19 cellular contexts compared by ENCODE assay signal in genomic region chr19:55083004-55083850, GRCh38. TPM values are rescaled to one million over a fixed set of nuclear protein-coding genes. Genes with fewer than 3 reads are reported as not detected.
DNase-seq lines count a peak whose midpoint lies in the region; ATAC-seq, FAIRE-seq and TF ChIP-seq lines count a peak whose summit lies in the region.
"Had no signal": no experiment of that assay in that cellular context is flagged by ENCODE, and none has a peak within 500 bp of the region (broad histone marks: within the 10 kb centered on the region; RNA-seq: fewer than 3 reads in every experiment).

No MANE protein-coding gene starts in this region.

- no peak overlapping the region for H2AFZ ChIP-seq in HepG2 (ENCODE audit: low read length)

- WGBS in HepG2 (ENCODE audit: low lambda C conversion rate): 62% methylated on average over 18 of the region's 42 CpGs

- H3K9me3 ChIP-seq in HepG2 (ENCODE audit: low read length): no peaks in the 10 kb centered on the region
- H3K9me3 ChIP-seq: lower lobe of right lung, sigmoid colon had no signal

- H3K36me3 Mint-ChIP-seq in activated naive CD4-positive, alpha-beta T cell treated with anti-CD3 and anti-CD28 coated beads, Interleukin-2, amount 10 ng/mL, durations not matched to agents 7 days and 5 days: peaks cover 18% of the 10 kb centered on the region
- H3K36me3 Mint-ChIP-seq in type B pancreatic cell: peaks cover 6% of the 10 kb centered on the region

- no peaks in the 10 kb centered on the region for H3K36me3 ChIP-seq in HepG2 (replicated peaks in 1 of 2; ENCODE audit: control insufficient read depth in 1 of 2, insufficient read depth in 2 of 2, low read length in 2 of 2)
- H3K36me3 ChIP-seq: lower lobe of right lung, sigmoid colon had no signal

- in situ Hi-C loops in HepG2 (cut with HindIII; ENCODE audit: extremely low pct_ligation_motif_present, low pct_unique_long_range_greater_than_20kb): no loop called here

- H3K4me1 ChIP-seq in HepG2 (ENCODE audit: insufficient read depth, low read length): peaks cover 14% of the 10 kb centered on the region; the same call in 1 of the 2 replicates

- no peak for TF ChIP-seq EP300 in HepG2 (IDR thresholded peaks at IDR 0.05; ENCODE audit: low read depth in 2 of 2, low read length in 2 of 2)
- no peak for TF ChIP-seq EP300 in HepG2 (CRISPR knock-in tag; IDR thresholded peaks at IDR 0.05; ENCODE audit: borderline replicate concordance)

- H3K9ac ChIP-seq in HepG2 (ENCODE audit: insufficient read depth, low read depth, low read length): no peak overlapping the region

- no peak for TF ChIP-seq RAD21 in HepG2 (CRISPR knock-in tag; IDR thresholded peaks at IDR 0.05)

- peak overlapping the region; percentile 3 for H3K27ac Mint-ChIP-seq in activated naive CD4-positive, alpha-beta T cell treated with anti-CD3 and anti-CD28 coated beads, Interleukin-2, amount 10 ng/mL, durations not matched to agents 7 days and 5 days
- peak overlapping the region; percentile 26 for H3K27ac Mint-ChIP-seq in type B pancreatic cell

- no peak for TF ChIP-seq POLR2A in HepG2 (IDR thresholded peaks at IDR 0.05; ENCODE audit: insufficient read depth in 1 of 2, low read depth in 2 of 2, low read length in 2 of 2)

- TF ChIP-seq CTCF in RWPE1 (conservative IDR thresholded peaks at IDR 0.05; ENCODE audit: low read depth) (no peak), HepG2 (CRISPR knock-in tag; IDR thresholded peaks at IDR 0.05) (no peak), type B pancreatic cell (conservative IDR thresholded peaks at IDR 0.05) (no peak)

- peak overlapping the region; percentile 35 for H3K27ac ChIP-seq in RWPE1
- no peak overlapping the region for H3K27ac ChIP-seq in HepG2 (ENCODE audit: extremely low read length, insufficient read depth, low read length)
- H3K27ac ChIP-seq: coronary artery, lower lobe of right lung, sigmoid colon had no signal

- intact Hi-C loops in HepG2 (cut with micrococcal nuclease; ENCODE audit: unreplicated experiment): no loop called here

- FAIRE-seq in HepG2 (lab: Jason Lieb, UNC): no peak
- FAIRE-seq: GM12891, H54 had no signal

- peaks cover 0 to 3% of the 10 kb centered on the region in 2 experiments; a peak in 1 of 5 replicates for H3K27me3 ChIP-seq in HepG2 (ENCODE audit: control insufficient read depth in 1 of 2, insufficient read depth in 2 of 2, low read length in 2 of 2)

- POLR2A ChIA-PET in RWPE1 (lab: Yijun Ruan, JAX; ENCODE audit: low non-redundant PET) (no interaction called here), HepG2 (lab: Yijun Ruan, JAX) (no interaction called here)

- peaks cover 3% of the 10 kb centered on the region; the same call in 1 of the 2 replicates for H4K20me1 ChIP-seq in HepG2 (ENCODE audit: insufficient read depth, low read length)

- no peak for DNase-seq in activated naive CD4-positive, alpha-beta T cell treated with anti-CD3 and anti-CD28 coated beads, Interleukin-2, amount 10 ng/mL, durations not matched to agents 7 days and 5 days
- no peak for DNase-seq in activated naive CD4-positive, alpha-beta T cell treated with anti-CD3 and anti-CD28 coated beads, Interleukin-2, amount 50 U/mL, for 16 hours
- DNase-seq in RWPE1 (ENCODE audit: low spot score) (no peak), HepG2 (ENCODE audit: low spot score) (no peak), type B pancreatic cell (ENCODE audit: extremely low spot score, unreplicated experiment) (no peak), NCI-H146 treated with DMSO at 0.1 percent for 48 hours (lab: John Stamatoyannopoulos, UW; ENCODE audit: unreplicated experiment) (no peak)
- no peak for DNase-seq in stimulated activated naive CD4-positive, alpha-beta T cell (lab: John Stamatoyannopoulos, UW)
- DNase-seq: lower lobe of right lung, NCI-H1092 treated with DMSO at 0.1 percent for 48 hours, NCI-H446 treated with DMSO at 0.1 percent for 48 hours, RPMI8226, sigmoid colon had no signal

- no TSS peak for BruUV-seq in HepG2 (replicated peaks; lab: Mats Ljungman, UMichigan)

- peak overlapping the region in 1 of 3 experiments; percentile 23; a peak in 1 of 6 replicates for H3K4me3 ChIP-seq in HepG2 (replicated peaks in 1 of 3; ENCODE audit: insufficient read depth in 1 of 3, low read depth in 2 of 3, low read length in 3 of 3)
- H3K4me3 ChIP-seq: sigmoid colon had no signal

- H3K27me3 Mint-ChIP-seq in activated naive CD4-positive, alpha-beta T cell treated with anti-CD3 and anti-CD28 coated beads, Interleukin-2, amount 10 ng/mL, durations not matched to agents 7 days and 5 days: peaks cover 95% of the 10 kb centered on the region
- H3K27me3 Mint-ChIP-seq in type B pancreatic cell: peaks cover 70% of the 10 kb centered on the region

- H3K79me2 ChIP-seq in HepG2 (ENCODE audit: insufficient read depth, low read length): no peaks in the 10 kb centered on the region

- CTCF ChIA-PET in activated naive CD4-positive, alpha-beta T cell treated with anti-CD3 and anti-CD28 coated beads, Interleukin-2, amount 10 ng/mL, durations not matched to agents 7 days and 5 days (lab: Charles Lee): no interaction called here
- CTCF ChIA-PET in RWPE1 (lab: Yijun Ruan, JAX) (interaction anchor here (0.6 to 0.8 kb wide), 2 partner anchors 52 to 78 kb away, joined by 3 to 5 read pairs; no protein-coding TSS in a partner anchor), HepG2 (lab: Yijun Ruan, JAX; ENCODE audit: low intra/inter-chr PET ratio, low total read pairs) (no interaction called here)

- peak overlapping the region; percentile 19; the same call in 1 of the 2 replicates for H3K4me2 ChIP-seq in HepG2 (ENCODE audit: low read depth, low read length)

- H3K4me3 Mint-ChIP-seq in activated naive CD4-positive, alpha-beta T cell treated with anti-CD3 and anti-CD28 coated beads, Interleukin-2, amount 10 ng/mL, durations not matched to agents 7 days and 5 days: peak overlapping the region; percentile 42
- no peak overlapping the region for H3K4me3 Mint-ChIP-seq in type B pancreatic cell

- peaks cover 45% of the 10 kb centered on the region for H3K4me1 Mint-ChIP-seq in activated naive CD4-positive, alpha-beta T cell treated with anti-CD3 and anti-CD28 coated beads, Interleukin-2, amount 10 ng/mL, durations not matched to agents 7 days and 5 days
- peaks cover 20% of the 10 kb centered on the region for H3K4me1 Mint-ChIP-seq in type B pancreatic cell (ENCODE audit: unreplicated experiment)

- H3K9me3 Mint-ChIP-seq in activated naive CD4-positive, alpha-beta T cell treated with anti-CD3 and anti-CD28 coated beads, Interleukin-2, amount 10 ng/mL, durations not matched to agents 7 days and 5 days: peaks cover 6% of the 10 kb centered on the region
- no peaks in the 10 kb centered on the region for H3K9me3 Mint-ChIP-seq in type B pancreatic cell
- H3K9me3 Mint-ChIP-seq: activated T-helper 1 cell treated with anti-CD3 and anti-CD28 coated beads, Interleukin-12 subunit alpha, Interleukin-12 subunit beta, Interleukin-2, Interleukin-4 antibody, amounts not matched to agents 30 ng/mL and 10 ng/mL and 1 ng/mL, durations not matched to agents 14 hours and 24 hours and 36 hours had no signal

- no peak for ATAC-seq in HepG2
- ATAC-seq in GM21360 (IDR thresholded peaks at IDR 0.05; ENCODE audit: unreplicated experiment): no peak
- ATAC-seq: lower lobe of right lung had no signal

RNA-seq across cellular contexts. Expression of gene EPS8L1, which starts 7.6 kb away (rescaled TPM):
- total RNA-seq in HepG2 (2016; rRNA removed; fragmentation: Illumina TruSeq; extraction: Trizol) (2.3 and 3.0 TPM in 2 replicates), type B pancreatic cell (ENCODE audit: low replicate concordance) (54.0 and 116 TPM in 2 replicates)
- total RNA-seq in HepG2 (2016; cell fraction: cytosol; rRNA removed; fragmentation: Illumina TruSeq; extraction: Trizol; ENCODE audit: low read depth): 0.79 and 0.91 TPM in 2 replicates
- total RNA-seq in HepG2 (2016; cell fraction: insoluble cytoplasmic fraction; rRNA removed; fragmentation: Illumina TruSeq; extraction: Trizol): 1.4 and 2.2 TPM in 2 replicates
- total RNA-seq in HepG2 (2016; cell fraction: membrane; rRNA removed; fragmentation: Illumina TruSeq; extraction: Trizol): 2.6 and 2.9 TPM in 2 replicates
- 0.84 and 1.3 TPM in 2 replicates for total RNA-seq in HepG2 (2016; cell fraction: nucleus; rRNA removed; fragmentation: Illumina TruSeq; extraction: Trizol)
- 6.3 and 6.6 TPM in 2 replicates for polyA plus RNA-seq in HepG2 (2011; rRNA removed)
- 3.0 and 4.2 TPM in 2 replicates for polyA plus RNA-seq in HepG2 (2011; cell fraction: cytosol; rRNA removed)
- polyA plus RNA-seq in HepG2 (2011; cell fraction: nucleus; rRNA removed): 27.8 and 31.9 TPM in 2 replicates
- polyA plus RNA-seq in HepG2 (2012): 5.0 and 6.5 TPM in 2 replicates
- 1.6 and 1.7 TPM in 2 replicates for polyA plus RNA-seq in HepG2 (2016; cell fraction: cytosol; fragmentation: Illumina TruSeq; extraction: Trizol; ENCODE audit: low read depth)
- 1.4 and 2.0 TPM in 2 replicates for polyA plus RNA-seq in HepG2 (2016; cell fraction: insoluble cytoplasmic fraction; fragmentation: Illumina TruSeq; extraction: Trizol; ENCODE audit: low read depth)
- 2.0 TPM in 2 replicates for polyA plus RNA-seq in HepG2 (2016; cell fraction: membrane; fragmentation: Illumina TruSeq; extraction: Trizol; ENCODE audit: low read depth)
- 6.3 and 7.4 TPM in 2 replicates for polyA plus RNA-seq in HepG2 (2016; cell fraction: nucleus; fragmentation: Illumina TruSeq; extraction: Trizol; ENCODE audit: insufficient read depth, low read depth)
- 4.0 and 6.3 TPM in 2 replicates for polyA minus RNA-seq in HepG2 (2011; rRNA and poly(A)+ RNA removed; ENCODE audit: low replicate concordance)
- 0.88 and 1.4 TPM in 2 replicates for polyA minus RNA-seq in HepG2 (2011; cell fraction: cytosol; rRNA and poly(A)+ RNA removed)
- 3.4 and 3.7 TPM in 2 replicates for polyA minus RNA-seq in HepG2 (2011; cell fraction: nucleus; rRNA and poly(A)+ RNA removed)

RNA-seq across cellular contexts. Expression of gene RDH13, which starts 20.3 kb away (rescaled TPM):
- total RNA-seq in HepG2 (2016; rRNA removed; fragmentation: Illumina TruSeq; extraction: Trizol) (19.1 and 21.5 TPM in 2 replicates), type B pancreatic cell (ENCODE audit: low replicate concordance) (37.9 and 74.9 TPM in 2 replicates)
- total RNA-seq in HepG2 (2016; cell fraction: cytosol; rRNA removed; fragmentation: Illumina TruSeq; extraction: Trizol; ENCODE audit: low read depth): 7.5 and 7.8 TPM in 2 replicates
- 15.8 and 21.1 TPM in 2 replicates for total RNA-seq in HepG2 (2016; cell fraction: insoluble cytoplasmic fraction; rRNA removed; fragmentation: Illumina TruSeq; extraction: Trizol)
- total RNA-seq in HepG2 (2016; cell fraction: membrane; rRNA removed; fragmentation: Illumina TruSeq; extraction: Trizol): 11.8 and 12.8 TPM in 2 replicates
- 17.4 and 22.3 TPM in 2 replicates for total RNA-seq in HepG2 (2016; cell fraction: nucleus; rRNA removed; fragmentation: Illumina TruSeq; extraction: Trizol)
- 13.4 and 16.6 TPM in 2 replicates for polyA plus RNA-seq in HepG2 (2011; rRNA removed)
- polyA plus RNA-seq in HepG2 (2011; cell fraction: cytosol; rRNA removed): 9.7 and 11.4 TPM in 2 replicates
- 30.1 and 32.4 TPM in 2 replicates for polyA plus RNA-seq in HepG2 (2011; cell fraction: nucleus; rRNA removed)
- 11.5 and 13.1 TPM in 2 replicates for polyA plus RNA-seq in HepG2 (2012)
- polyA plus RNA-seq in HepG2 (2016; cell fraction: cytosol; fragmentation: Illumina TruSeq; extraction: Trizol; ENCODE audit: low read depth): 4.2 and 4.4 TPM in 2 replicates
- 14.5 and 16.2 TPM in 2 replicates for polyA plus RNA-seq in HepG2 (2016; cell fraction: insoluble cytoplasmic fraction; fragmentation: Illumina TruSeq; extraction: Trizol; ENCODE audit: low read depth)
- polyA plus RNA-seq in HepG2 (2016; cell fraction: membrane; fragmentation: Illumina TruSeq; extraction: Trizol; ENCODE audit: low read depth): 5.8 and 6.5 TPM in 2 replicates
- polyA plus RNA-seq in HepG2 (2016; cell fraction: nucleus; fragmentation: Illumina TruSeq; extraction: Trizol; ENCODE audit: insufficient read depth, low read depth): 30.4 and 34.3 TPM in 2 replicates
- polyA minus RNA-seq in HepG2 (2011; rRNA and poly(A)+ RNA removed; ENCODE audit: low replicate concordance): 35.2 and 54.3 TPM in 2 replicates
- polyA minus RNA-seq in HepG2 (2011; cell fraction: cytosol; rRNA and poly(A)+ RNA removed): 8.1 and 16.8 TPM in 2 replicates
- 29.1 and 32.1 TPM in 2 replicates for polyA minus RNA-seq in HepG2 (2011; cell fraction: nucleus; rRNA and poly(A)+ RNA removed)

RNA-seq across cellular contexts. Expression of gene PPP1R12C, which starts 34.2 kb away (rescaled TPM):
- total RNA-seq in HepG2 (2016; rRNA removed; fragmentation: Illumina TruSeq; extraction: Trizol) (13.0 and 29.7 TPM in 2 replicates), type B pancreatic cell (ENCODE audit: low replicate concordance) (102 and 113 TPM in 2 replicates)
- total RNA-seq in HepG2 (2016; cell fraction: cytosol; rRNA removed; fragmentation: Illumina TruSeq; extraction: Trizol; ENCODE audit: low read depth): 8.7 and 9.6 TPM in 2 replicates
- total RNA-seq in HepG2 (2016; cell fraction: insoluble cytoplasmic fraction; rRNA removed; fragmentation: Illumina TruSeq; extraction: Trizol): 10.7 and 30.4 TPM in 2 replicates
- 16.0 and 19.8 TPM in 2 replicates for total RNA-seq in HepG2 (2016; cell fraction: membrane; rRNA removed; fragmentation: Illumina TruSeq; extraction: Trizol)
- total RNA-seq in HepG2 (2016; cell fraction: nucleus; rRNA removed; fragmentation: Illumina TruSeq; extraction: Trizol): 33.8 and 39.8 TPM in 2 replicates
- polyA plus RNA-seq in HepG2 (2011; rRNA removed): 30.3 and 40.4 TPM in 2 replicates
- polyA plus RNA-seq in HepG2 (2011; cell fraction: cytosol; rRNA removed): 13.1 and 19.7 TPM in 2 replicates
- polyA plus RNA-seq in HepG2 (2011; cell fraction: nucleus; rRNA removed): 234 and 309 TPM in 2 replicates
- 30.8 and 39.8 TPM in 2 replicates for polyA plus RNA-seq in HepG2 (2012)
- polyA plus RNA-seq in HepG2 (2016; cell fraction: cytosol; fragmentation: Illumina TruSeq; extraction: Trizol; ENCODE audit: low read depth): 16.9 and 17.6 TPM in 2 replicates
- 21.3 and 29.2 TPM in 2 replicates for polyA plus RNA-seq in HepG2 (2016; cell fraction: insoluble cytoplasmic fraction; fragmentation: Illumina TruSeq; extraction: Trizol; ENCODE audit: low read depth)
- polyA plus RNA-seq in HepG2 (2016; cell fraction: membrane; fragmentation: Illumina TruSeq; extraction: Trizol; ENCODE audit: low read depth): 27.6 and 31.9 TPM in 2 replicates
- 194 and 196 TPM in 2 replicates for polyA plus RNA-seq in HepG2 (2016; cell fraction: nucleus; fragmentation: Illumina TruSeq; extraction: Trizol; ENCODE audit: insufficient read depth, low read depth)
- polyA minus RNA-seq in HepG2 (2011; rRNA and poly(A)+ RNA removed; ENCODE audit: low replicate concordance): 20.6 and 25.3 TPM in 2 replicates
- polyA minus RNA-seq in HepG2 (2011; cell fraction: cytosol; rRNA and poly(A)+ RNA removed): 6.3 and 6.7 TPM in 2 replicates
- polyA minus RNA-seq in HepG2 (2011; cell fraction: nucleus; rRNA and poly(A)+ RNA removed): 22.7 and 26.5 TPM in 2 replicates

RNA-seq across cellular contexts. Expression of gene GP6, which starts 45.2 kb away (rescaled TPM):
- total RNA-seq in HepG2 (2016; rRNA removed; fragmentation: Illumina TruSeq; extraction: Trizol) (not detected in 2 replicates), type B pancreatic cell (ENCODE audit: low replicate concordance) (0.22 and 0.93 TPM in 2 replicates)
- total RNA-seq in HepG2 (2016; cell fraction: cytosol; rRNA removed; fragmentation: Illumina TruSeq; extraction: Trizol; ENCODE audit: low read depth): not detected in 2 replicates
- total RNA-seq in HepG2 (2016; cell fraction: insoluble cytoplasmic fraction; rRNA removed; fragmentation: Illumina TruSeq; extraction: Trizol): not detected in 2 replicates
- not detected in 2 replicates for total RNA-seq in HepG2 (2016; cell fraction: membrane; rRNA removed; fragmentation: Illumina TruSeq; extraction: Trizol)
- not detected in 2 replicates for total RNA-seq in HepG2 (2016; cell fraction: nucleus; rRNA removed; fragmentation: Illumina TruSeq; extraction: Trizol)
- polyA plus RNA-seq in HepG2 (2011; rRNA removed): 0.05 and 0.08 TPM in 2 replicates
- 0.03 TPM in 1 of 2 replicates, not detected in the other for polyA plus RNA-seq in HepG2 (2011; cell fraction: cytosol; rRNA removed)
- 0.05 TPM in 1 of 2 replicates, not detected in the other for polyA plus RNA-seq in HepG2 (2011; cell fraction: nucleus; rRNA removed)
- 0.13 TPM in 1 of 2 replicates, not detected in the other for polyA plus RNA-seq in HepG2 (2012)
- polyA plus RNA-seq in HepG2 (2016; cell fraction: cytosol; fragmentation: Illumina TruSeq; extraction: Trizol; ENCODE audit: low read depth): not detected in 2 replicates
- not detected in 2 replicates for polyA plus RNA-seq in HepG2 (2016; cell fraction: insoluble cytoplasmic fraction; fragmentation: Illumina TruSeq; extraction: Trizol; ENCODE audit: low read depth)
- polyA plus RNA-seq in HepG2 (2016; cell fraction: membrane; fragmentation: Illumina TruSeq; extraction: Trizol; ENCODE audit: low read depth): not detected in 2 replicates
- polyA plus RNA-seq in HepG2 (2016; cell fraction: nucleus; fragmentation: Illumina TruSeq; extraction: Trizol; ENCODE audit: insufficient read depth, low read depth): not detected in 2 replicates
- polyA minus RNA-seq in HepG2 (2011; rRNA and poly(A)+ RNA removed; ENCODE audit: low replicate concordance): 0.30 and 0.75 TPM in 2 replicates
- polyA minus RNA-seq in HepG2 (2011; cell fraction: cytosol; rRNA and poly(A)+ RNA removed): not detected in 2 replicates
- not detected in 2 replicates for polyA minus RNA-seq in HepG2 (2011; cell fraction: nucleus; rRNA and poly(A)+ RNA removed)
- total RNA-seq: activated CD8-positive, alpha-beta memory T cell treated with anti-CD3 and anti-CD28 coated beads for 36 hours; activated T-helper 1 cell treated with anti-CD3 and anti-CD28 coated beads, Interleukin-12 subunit alpha, Interleukin-12 subunit beta, Interleukin-2, Interleukin-4 antibody, amounts not matched to agents 30 ng/mL and 10 ng/mL and 1 ng/mL, durations not matched to agents 14 hours and 24 hours and 36 hours had no signal
- polyA plus RNA-seq: AG04450 had no signal

Comparison
In these comparisons a context has a peak if more than half of its experiments do, and no peak if none do; other contexts are left out.
1. RNA of gene EPS8L1, which starts 7.6 kb away (total RNA-seq): 54.0 to 116 TPM in type B pancreatic cell; 0.79 to 3.0 TPM in HepG2; every median in the first group is over 10 times any median in the second.